Comparison of ENCODE assay signal across 1 cellular context in genomic region chr5:57932761-57933160, GRCh38.
TF ChIP-seq lines count a peak whose summit lies in the region.

No MANE protein-coding gene starts in this region.

TF ChIP-seq in IMR-90, 13 proteins besides CTCF, POLR2A, EP300 and RAD21:
- TF ChIP-seq RFX5 (IDR thresholded peaks at IDR 0.05; ENCODE audit: low read depth, low read length) (no peak), CEBPB (IDR thresholded peaks at IDR 0.05; ENCODE audit: low read depth, low read length) (0 out of 2 replicates have a peak, but pooled peaks have one; percentile 18)
